Comparison of ENCODE assay signal across 9 cellular contexts in the genomic region with DNA sequence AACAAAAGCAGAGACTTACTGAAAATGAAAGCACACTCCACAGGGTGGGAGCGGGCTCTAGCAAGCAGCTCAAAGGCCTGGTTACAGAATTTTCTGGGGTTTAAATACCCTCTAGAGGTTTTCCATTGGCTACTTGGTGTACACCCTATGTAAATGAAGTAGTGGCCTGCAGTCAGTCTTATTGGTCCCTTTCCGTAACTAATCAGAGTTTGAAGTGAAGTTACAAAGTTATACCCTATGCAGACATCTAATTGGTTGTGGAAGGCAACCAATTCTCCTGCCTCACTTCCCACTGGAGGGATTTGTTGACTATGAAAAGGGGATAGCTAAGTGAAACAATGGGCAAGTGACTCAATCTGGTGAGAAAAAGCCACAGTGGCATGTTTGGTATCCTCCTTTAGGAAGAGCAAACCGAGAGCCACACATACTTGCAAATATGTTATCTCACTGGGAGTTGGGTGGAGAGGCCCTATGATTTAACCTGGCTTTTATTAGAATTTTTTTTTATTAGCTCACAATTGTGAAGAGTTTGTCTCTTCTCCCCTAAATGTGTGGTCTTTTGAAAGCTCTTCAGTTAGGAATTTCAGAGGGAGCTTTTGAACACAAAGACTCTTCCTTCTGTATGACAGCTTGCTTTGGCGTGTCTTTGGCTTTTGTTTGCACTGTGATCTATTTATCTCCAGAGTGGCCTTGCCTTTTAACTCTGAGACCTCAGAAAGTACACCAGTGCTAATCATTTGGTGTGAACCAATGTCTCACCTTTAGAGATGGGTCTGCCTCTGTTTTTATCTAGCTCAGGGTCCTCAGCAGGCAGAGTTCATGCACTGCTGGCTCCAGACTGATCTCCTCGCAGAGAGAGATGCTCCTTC.
DNase-seq lines count a peak whose midpoint lies in the region; ATAC-seq and FAIRE-seq lines count a peak whose summit lies in the region.
"Had no signal": no experiment of that assay in that cellular context is flagged by ENCODE, and none has a peak within 500 bp of the region (broad histone marks: within the 10 kb centered on the region; RNA-seq: fewer than 3 reads in every experiment).

No MANE protein-coding gene starts in this region.

- no peak for ATAC-seq in GM19467 (IDR thresholded peaks at IDR 0.05; ENCODE audit: unreplicated experiment)
- ATAC-seq in GM21723 (IDR thresholded peaks at IDR 0.05; ENCODE audit: unreplicated experiment): no peak

- DNase-seq in EH (ENCODE audit: low read depth) (peak; percentile 98), RCC 7860 (ENCODE audit: low spot score) (peak; percentile 76), fibroblast of peridontal ligament (ENCODE audit: extremely low read depth) (peak; percentile 95), retina (peak; percentile 67), medulla oblongata (ENCODE audit: extremely low spot score) (no peak), NCI-H2196 (lab: John Stamatoyannopoulos, UW; ENCODE audit: unreplicated experiment) (no peak)

- peak; percentile 84 for FAIRE-seq in RCC 7860 (lab: Jason Lieb, UNC)
- FAIRE-seq: endometrium had no signal

Comparison
In these comparisons a context has a peak if more than half of its experiments do, and no peak if none do; other contexts are left out.
1. DNase-seq: peak in EH (single experiment), RCC 7860 (single experiment), fibroblast of peridontal ligament (single experiment) and retina (single experiment); none in medulla oblongata (single experiment) and NCI-H2196 (single experiment).